Comparison of ENCODE assay signal across 9 cellular contexts in genomic region chr3:66816110-66816761, GRCh38.
A peak's percentile ranks its signal among the peaks of the same experiment; 100 is the strongest.
DNase-seq lines count a peak whose midpoint lies in the region; ATAC-seq and TF ChIP-seq lines count a peak whose summit lies in the region.
"Had no signal": no experiment of that assay in that cellular context is flagged by ENCODE, and none has a peak within 500 bp of the region (broad histone marks: within the 10 kb centered on the region; RNA-seq: fewer than 3 reads in every experiment).

No MANE protein-coding gene starts in this region.

- no peaks in the 10 kb centered on the region for H3K4me1 ChIP-seq in thyroid gland

- H3K27me3 Mint-ChIP-seq in CD4-positive, alpha-beta T cell = peaks cover 8% of the 10 kb centered on the region

- intact Hi-C loops in CD4-positive, alpha-beta T cell (cut with DNase I, micrococcal nuclease) = loop anchor here (1.0 to 2.0 kb wide), 4 partner anchors 409 to 562 kb away; no protein-coding TSS in a partner anchor
- intact Hi-C loops in thyroid gland (cut with DNase I) (loop anchor here (5.0 to 10.0 kb wide), 2 partner anchors 409 to 561 kb away; no protein-coding TSS in a partner anchor), posterior vena cava (cut with DNase I) (loop anchor here (5.0 to 10.0 kb wide), 3 partner anchors 411 to 549 kb away; no protein-coding TSS in a partner anchor)

- H3K9me3 ChIP-seq in CD4-positive, alpha-beta T cell (ENCODE audit: control insufficient read depth, low read length) = no peaks in the 10 kb centered on the region
- H3K9me3 ChIP-seq in thyroid gland = no peaks in the 10 kb centered on the region

- no peak overlapping the region for H3K27ac Mint-ChIP-seq in CD4-positive, alpha-beta T cell

- POLR2A ChIA-PET in CD4-positive, alpha-beta T cell (lab: Charles Lee) = no interaction called here

- no peak overlapping the region for H3K27ac ChIP-seq in CD4-positive, alpha-beta T cell (ENCODE audit: low read depth, low read length)
- no peak overlapping the region for H3K27ac ChIP-seq in thyroid gland
- H3K27ac ChIP-seq: skin epidermis had no signal

- H3K9me3 Mint-ChIP-seq in CD4-positive, alpha-beta T cell = no peaks in the 10 kb centered on the region

- 17 to 19% methylated on average over 4 of the region's 4 CpGs for WGBS in thyroid gland, 2 donors

- CTCF ChIA-PET in CD4-positive, alpha-beta T cell (lab: Charles Lee) = interaction anchor here (1.1 to 2.6 kb wide), 5 partner anchors 12 to 566 kb away, joined by 3 to 15 read pairs (median 3); no protein-coding TSS in a partner anchor

- H3K4me3 ChIP-seq in cardiac fibroblast (replicated peaks in 1 of 2; ENCODE audit: low read depth in 2 of 2, low read length in 2 of 2) = no peak overlapping the region
- H3K4me3 ChIP-seq in kidney epithelial cell (ENCODE audit: low read depth, low read length) = no peak overlapping the region
- H3K4me3 ChIP-seq in thyroid gland (replicated peaks in 1 of 3) = no peak overlapping the region
- H3K4me3 ChIP-seq: skin epidermis had no signal

- H3K36me3 ChIP-seq in kidney epithelial cell (ENCODE audit: control insufficient read depth, insufficient read depth, low read length) = no peaks in the 10 kb centered on the region
- H3K36me3 ChIP-seq in thyroid gland = no peaks in the 10 kb centered on the region

- peak in 1 of 10 experiments; percentile 5 for DNase-seq in CD4-positive, alpha-beta T cell
- DNase-seq in HPDE6-E6E7 (ENCODE audit: extremely low spot score) (peak; percentile 1), NOMO-1 treated with DMSO at 0.1 percent for 48 hours (lab: John Stamatoyannopoulos, UW; ENCODE audit: unreplicated experiment) (peak; percentile 79), cardiac fibroblast (ENCODE audit: low read depth in 2 of 2) (peak; percentile 75), kidney epithelial cell (ENCODE audit: low read depth) (peak; percentile 23), thyroid gland (peak in 1 of 2 donors; percentile 3), posterior vena cava (ENCODE audit: low spot score) (no peak)

- no peak overlapping the region for H3K4me3 Mint-ChIP-seq in CD4-positive, alpha-beta T cell

- H3K36me3 Mint-ChIP-seq in CD4-positive, alpha-beta T cell (ENCODE audit: low read depth) = no peaks in the 10 kb centered on the region

- H3K27me3 ChIP-seq in CD4-positive, alpha-beta T cell (ENCODE audit: control insufficient read depth, insufficient read depth, low read length) = no peaks in the 10 kb centered on the region
- H3K27me3 ChIP-seq in kidney epithelial cell (ENCODE audit: control insufficient read depth, insufficient read depth, low read length) (no peaks in the 10 kb centered on the region), thyroid gland (no peaks in the 10 kb centered on the region)

- no peaks in the 10 kb centered on the region for H3K4me1 Mint-ChIP-seq in CD4-positive, alpha-beta T cell (ENCODE audit: low read depth)

- peak; percentile 62 for ATAC-seq in CD4-positive, alpha-beta T cell (ENCODE audit: poor library complexity)
- ATAC-seq in GM18861 (IDR thresholded peaks at IDR 0.05; ENCODE audit: unreplicated experiment) = peak; percentile 72

- TF ChIP-seq CTCF in CD4-positive, alpha-beta T cell (IDR thresholded peaks at IDR 0.05) = peak; percentile 74
- TF ChIP-seq CTCF in cardiac fibroblast (IDR thresholded peaks at IDR 0.05; ENCODE audit: low read depth, low read length) = peak; percentile 41
- peak; percentile 51 for TF ChIP-seq CTCF in kidney epithelial cell (IDR thresholded peaks at IDR 0.05; ENCODE audit: insufficient read depth, low read length, poor library complexity, severe bottlenecking)
- peak in 5 of 6 experiments; percentile 46 to 69 (median 63) for TF ChIP-seq CTCF in thyroid gland (IDR thresholded peaks at IDR 0.05)

- no peak for TF ChIP-seq POLR2A in thyroid gland (IDR thresholded peaks at IDR 0.05)
